10 cellular contexts compared by ENCODE assay signal in genomic region chr17:55734128-55734781, GRCh38. TPM values are rescaled to one million over a fixed set of nuclear protein-coding genes. Genes with fewer than 3 reads are reported as not detected.
DNase-seq lines count a peak whose midpoint lies in the region; ATAC-seq, FAIRE-seq and TF ChIP-seq lines count a peak whose summit lies in the region.
"Had no signal": no experiment of that assay in that cellular context is flagged by ENCODE, and none has a peak within 500 bp of the region (broad histone marks: within the 10 kb centered on the region; RNA-seq: fewer than 3 reads in every experiment).

No MANE protein-coding gene starts in this region.

- DNase-seq in ELR (ENCODE audit: low read depth) (peak; percentile 72), SJCRH30 (peak; percentile 39 to 52), iPS-NIHi7 (ENCODE audit: extremely low spot score) (peak; percentile 16), D721Med (ENCODE audit: insufficient read length, low spot score) (no peak), glomerular visceral epithelial cell (ENCODE audit: extremely low spot score) (no peak), MG63 (no peak), urothelium cell line (ENCODE audit: low spot score) (no peak)
- DNase-seq: activated B cell treated with CpG ODN at 0.5 μM for 24 hours, NCI-H1105 had no signal

- no peaks in the 10 kb centered on the region for H3K9me3 ChIP-seq in SJCRH30 (replicated peaks)
- H3K9me3 ChIP-seq in MG63 = no peaks in the 10 kb centered on the region

- ATAC-seq in GM19455 (IDR thresholded peaks at IDR 0.05; ENCODE audit: unreplicated experiment) = peak; percentile 59

- no peaks in the 10 kb centered on the region for H3K27me3 ChIP-seq in SJCRH30
- no peaks in the 10 kb centered on the region; the same call in 1 of the 2 replicates for H3K27me3 ChIP-seq in MG63

- H3K4me3 ChIP-seq in SJCRH30 = no peak overlapping the region
- no peak overlapping the region for H3K4me3 ChIP-seq in MG63

- FAIRE-seq in D721Med (lab: Jason Lieb, UNC) (no peak), urothelium cell line (lab: Jason Lieb, UNC) (no peak)

- H3K36me3 ChIP-seq in SJCRH30 (no peaks in the 10 kb centered on the region), MG63 (no peaks in the 10 kb centered on the region)

- no peak overlapping the region for H3K27ac ChIP-seq in SJCRH30

- TF ChIP-seq CTCF in D721Med (IDR thresholded peaks at IDR 0.05; ENCODE audit: insufficient read depth, missing control alignments) = no peak

- peaks cover 29% of the 10 kb centered on the region for H3K4me1 ChIP-seq in SJCRH30

RNA-seq across cellular contexts. Expression of gene TMEM100, which starts 11.6 kb away (rescaled TPM):
- total RNA-seq in SJCRH30 (2014; rRNA removed; shearing (Covaris generic)) = 1.0 and 1.3 TPM in 2 replicates
- not detected in 2 replicates for total RNA-seq in MG63 (2014; rRNA removed; shearing (Covaris generic); ENCODE audit: low replicate concordance)
- total RNA-seq: activated B cell treated with CpG ODN at 0.5 μM for 24 hours had no signal

RNA-seq across cellular contexts. Expression of gene PCTP, which starts 16.6 kb away (rescaled TPM):
- 21.1 and 23.6 TPM in 2 replicates for total RNA-seq in SJCRH30 (2014; rRNA removed; shearing (Covaris generic))
- 11.3 and 21.4 TPM in 2 replicates for total RNA-seq in MG63 (2014; rRNA removed; shearing (Covaris generic); ENCODE audit: low replicate concordance)

Comparison
In these comparisons a context has a peak if more than half of its experiments do, and no peak if none do; other contexts are left out.
1. DNase-seq: peak in ELR (single experiment), SJCRH30 (2 of 2) and iPS-NIHi7 (single experiment); none in D721Med (single experiment), glomerular visceral epithelial cell (single experiment), MG63 (single experiment) and urothelium cell line (single experiment).